37 cellular contexts compared by ENCODE assay signal in genomic region chr10:84235096-84235495, GRCh38. TPM values are rescaled to one million over a fixed set of nuclear protein-coding genes. Genes with fewer than 3 reads are reported as not detected.
"Had no signal": no experiment of that assay in that cellular context is flagged by ENCODE, and none has a peak within 500 bp of the region (broad histone marks: within the 10 kb centered on the region; RNA-seq: fewer than 3 reads in every experiment).

No MANE protein-coding gene starts in this region.

- DNase-seq: activated effector memory CD4-positive, alpha-beta T cell treated with anti-CD3 and anti-CD28 coated beads, Interleukin-2, amount 50 U/mL, for 16 hours; activated effector memory CD4-positive, alpha-beta T cell treated with Interleukin-2 at 50 U/mL for 16 hours; activated gamma-delta T cell; activated gamma-delta T cell treated with Interleukin-2 at 50 U/mL for 16 hours; activated naive CD4-positive, alpha-beta T cell; activated naive CD4-positive, alpha-beta T cell treated with anti-CD3 and anti-CD28 coated beads for 36 hours; activated naive CD4-positive, alpha-beta T cell treated with anti-CD3 and anti-CD28 coated beads, Interleukin-2, amount 10 ng/mL, durations not matched to agents 7 days and 5 days; activated naive CD4-positive, alpha-beta T cell treated with anti-CD3 and anti-CD28 coated beads, Interleukin-2, amount 50 U/mL, for 16 hours; activated naive CD4-positive, alpha-beta T cell treated with Interleukin-2 at 50 U/mL for 16 hours; activated naive CD8-positive, alpha-beta T cell treated with anti-CD3 and anti-CD28 coated beads for 36 hours; activated naive CD8-positive, alpha-beta T cell treated with anti-CD3 and anti-CD28 coated beads, Interleukin-2, amount 10 ng/mL, durations not matched to agents 7 days and 5 days; activated naive CD8-positive, alpha-beta T cell treated with anti-CD3 and anti-CD28 coated beads, Interleukin-2, amount 50 U/mL, for 24 hours; activated T-cell treated with anti-CD3 and anti-CD28 coated beads, Interleukin-2, amount 50 U/mL, for 1 hour; activated T-cell treated with anti-CD3 and anti-CD28 coated beads, Interleukin-2, amount 50 U/mL, for 24 hours; activated T-cell treated with anti-CD3 and anti-CD28 coated beads, Interleukin-2, amount 50 U/mL, for 4 hours; activated T-cell treated with anti-CD3 and anti-CD28 coated beads, Interleukin-2, amount 50 U/mL, for 48 hours; activated T-cell treated with anti-CD3 and anti-CD28 coated beads, Interleukin-2, amount 50 U/mL, for 72 hours; adrenal gland; amniotic stem cell; amygdala; anterior cingulate cortex; aorta; body of pancreas; brain microvascular endothelial cell; central memory CD4-positive, alpha-beta T cell; cerebellar nuclear complex had no signal

- H3K4me3 ChIP-seq: adrenal gland, ascending aorta, body of pancreas, breast epithelium, cardiac muscle cell had no signal

- ATAC-seq: activated naive CD4-positive, alpha-beta T cell treated with anti-CD3 and anti-CD28 coated beads, Interleukin-2, amount 50 U/mL, for 72 hours; activated naive CD8-positive, alpha-beta T cell treated with anti-CD3 and anti-CD28 coated beads, Interleukin-2, amount 50 U/mL, for 24 hours; activated T-cell treated with anti-CD3 and anti-CD28 coated beads, Interleukin-2, amount 50 U/mL, for 4 hours; activated T-cell treated with anti-CD3 and anti-CD28 coated beads, Interleukin-2, amount 50 U/mL, for 72 hours; activated T-helper 17 cell treated with anti-CD3 and anti-CD28 coated beads, Interleukin-2, amount 50 U/mL, for 72 hours; body of pancreas had no signal

- H3K27ac ChIP-seq: adrenal gland, ascending aorta, body of pancreas, brain microvascular endothelial cell, breast epithelium, cardiac muscle cell had no signal

RNA-seq across cellular contexts. Expression of gene LRIT1, which starts 6.2 kb away (rescaled TPM):
- total RNA-seq: activated naive CD4-positive, alpha-beta T cell treated with anti-CD3 and anti-CD28 coated beads for 36 hours; activated naive CD4-positive, alpha-beta T cell treated with anti-CD3 and anti-CD28 coated beads, Interleukin-2, amount 50 U/mL, for 72 hours; activated naive CD8-positive, alpha-beta T cell treated with anti-CD3 and anti-CD28 coated beads for 36 hours; activated naive CD8-positive, alpha-beta T cell treated with anti-CD3 and anti-CD28 coated beads, Interleukin-2, amount 10 ng/mL, durations not matched to agents 7 days and 5 days; activated T-cell treated with anti-CD3 and anti-CD28 coated beads, Interleukin-2, amount 50 U/mL, for 4 hours; activated T-cell treated with anti-CD3 and anti-CD28 coated beads, Interleukin-2, amount 50 U/mL, for 72 hours; activated T-helper 1 cell treated with anti-CD3 and anti-CD28 coated beads, Interleukin-12 subunit alpha, Interleukin-12 subunit beta, Interleukin-2, Interleukin-4 antibody, amounts not matched to agents 30 ng/mL and 10 ng/mL and 1 ng/mL, durations not matched to agents 14 hours and 24 hours and 36 hours; activated T-helper 17 cell treated with anti-CD3 and anti-CD28 coated beads, Interleukin-2, amount 50 U/mL, for 72 hours; activated T-helper 2 cell treated with anti-CD3 and anti-CD28 coated beads, Interferon-gamma antibody, Interleukin-2, Interleukin-4, amounts not matched to agents 10 μg/mL and 5 μg/mL and 100 μg/mL, durations not matched to agents 14 hours and 24 hours and 36 hours; adrenal gland; aorta; ascending aorta; astrocyte; body of pancreas; breast epithelium; bronchial epithelial cell; cardiac muscle cell; cardiac septum; cerebellum had no signal

RNA-seq across cellular contexts. Expression of gene LRIT2, which starts 9.8 kb away (rescaled TPM):
- total RNA-seq: activated naive CD4-positive, alpha-beta T cell treated with anti-CD3 and anti-CD28 coated beads for 36 hours; activated naive CD4-positive, alpha-beta T cell treated with anti-CD3 and anti-CD28 coated beads, Interleukin-2, amount 50 U/mL, for 72 hours; activated naive CD8-positive, alpha-beta T cell treated with anti-CD3 and anti-CD28 coated beads for 36 hours; activated naive CD8-positive, alpha-beta T cell treated with anti-CD3 and anti-CD28 coated beads, Interleukin-2, amount 10 ng/mL, durations not matched to agents 7 days and 5 days; activated T-cell treated with anti-CD3 and anti-CD28 coated beads, Interleukin-2, amount 50 U/mL, for 4 hours; activated T-cell treated with anti-CD3 and anti-CD28 coated beads, Interleukin-2, amount 50 U/mL, for 72 hours; activated T-helper 1 cell treated with anti-CD3 and anti-CD28 coated beads, Interleukin-12 subunit alpha, Interleukin-12 subunit beta, Interleukin-2, Interleukin-4 antibody, amounts not matched to agents 30 ng/mL and 10 ng/mL and 1 ng/mL, durations not matched to agents 14 hours and 24 hours and 36 hours; activated T-helper 17 cell treated with anti-CD3 and anti-CD28 coated beads, Interleukin-2, amount 50 U/mL, for 72 hours; activated T-helper 2 cell treated with anti-CD3 and anti-CD28 coated beads, Interferon-gamma antibody, Interleukin-2, Interleukin-4, amounts not matched to agents 10 μg/mL and 5 μg/mL and 100 μg/mL, durations not matched to agents 14 hours and 24 hours and 36 hours; adrenal gland; aorta; ascending aorta; astrocyte; body of pancreas; breast epithelium; bronchial epithelial cell; cardiac muscle cell; cardiac septum; cerebellum had no signal

RNA-seq across cellular contexts. Expression of gene RGR, which starts 9.8 kb away (rescaled TPM):
- total RNA-seq: activated naive CD4-positive, alpha-beta T cell treated with anti-CD3 and anti-CD28 coated beads for 36 hours; activated naive CD4-positive, alpha-beta T cell treated with anti-CD3 and anti-CD28 coated beads, Interleukin-2, amount 50 U/mL, for 72 hours; activated naive CD8-positive, alpha-beta T cell treated with anti-CD3 and anti-CD28 coated beads for 36 hours; activated naive CD8-positive, alpha-beta T cell treated with anti-CD3 and anti-CD28 coated beads, Interleukin-2, amount 10 ng/mL, durations not matched to agents 7 days and 5 days; activated T-cell treated with anti-CD3 and anti-CD28 coated beads, Interleukin-2, amount 50 U/mL, for 4 hours; activated T-cell treated with anti-CD3 and anti-CD28 coated beads, Interleukin-2, amount 50 U/mL, for 72 hours; activated T-helper 1 cell treated with anti-CD3 and anti-CD28 coated beads, Interleukin-12 subunit alpha, Interleukin-12 subunit beta, Interleukin-2, Interleukin-4 antibody, amounts not matched to agents 30 ng/mL and 10 ng/mL and 1 ng/mL, durations not matched to agents 14 hours and 24 hours and 36 hours; activated T-helper 17 cell treated with anti-CD3 and anti-CD28 coated beads, Interleukin-2, amount 50 U/mL, for 72 hours; activated T-helper 2 cell treated with anti-CD3 and anti-CD28 coated beads, Interferon-gamma antibody, Interleukin-2, Interleukin-4, amounts not matched to agents 10 μg/mL and 5 μg/mL and 100 μg/mL, durations not matched to agents 14 hours and 24 hours and 36 hours; adrenal gland; aorta; ascending aorta; astrocyte; body of pancreas; bronchial epithelial cell; cardiac muscle cell; cardiac septum had no signal

RNA-seq across cellular contexts. Expression of gene CDHR1, which starts 40.8 kb away (rescaled TPM):
- total RNA-seq: ascending aorta had no signal
